Comparison of ENCODE assay signal across 15 cellular contexts in genomic region chr1:245984390-245985155, GRCh38.
"Had no signal": no experiment of that assay in that cellular context is flagged by ENCODE, and none has a peak within 500 bp of the region (broad histone marks: within the 10 kb centered on the region; RNA-seq: fewer than 3 reads in every experiment).

No MANE protein-coding gene starts in this region.

- H3K9me3 Mint-ChIP-seq: naive B cell had no signal

- H3K4me3 Mint-ChIP-seq: activated naive CD8-positive, alpha-beta T cell; naive B cell had no signal

- H3K27ac Mint-ChIP-seq: activated naive CD8-positive, alpha-beta T cell; naive B cell had no signal

- DNase-seq: activated CD4-positive, alpha-beta T cell treated with anti-CD3 and anti-CD28 coated beads, Interleukin-2, amount 50 U/mL, for 48 hours; activated CD4-positive, CD25-positive, alpha-beta regulatory T cell treated with anti-CD3 and anti-CD28 coated beads, Interleukin-2, amount 50 U/mL, for 72 hours; activated effector memory CD4-positive, alpha-beta T cell treated with Interleukin-2 at 50 U/mL for 16 hours; amygdala; body of pancreas; caudate nucleus; naive B cell; ovary; sigmoid colon; stimulated activated CD4-positive, alpha-beta T cell treated with anti-CD3 and anti-CD28 coated beads, Interleukin-1b, Interleukin-23, amount 100 ng/mL, for 48 hours; T1000; tibial artery had no signal

- H3K4me3 ChIP-seq: body of pancreas, ovary, sigmoid colon, tibial artery, vagina had no signal

- H3K27me3 Mint-ChIP-seq: activated naive CD8-positive, alpha-beta T cell; naive B cell had no signal

- ATAC-seq: body of pancreas, left lobe of liver had no signal
